8 cellular contexts compared by ENCODE assay signal in the genomic region with DNA sequence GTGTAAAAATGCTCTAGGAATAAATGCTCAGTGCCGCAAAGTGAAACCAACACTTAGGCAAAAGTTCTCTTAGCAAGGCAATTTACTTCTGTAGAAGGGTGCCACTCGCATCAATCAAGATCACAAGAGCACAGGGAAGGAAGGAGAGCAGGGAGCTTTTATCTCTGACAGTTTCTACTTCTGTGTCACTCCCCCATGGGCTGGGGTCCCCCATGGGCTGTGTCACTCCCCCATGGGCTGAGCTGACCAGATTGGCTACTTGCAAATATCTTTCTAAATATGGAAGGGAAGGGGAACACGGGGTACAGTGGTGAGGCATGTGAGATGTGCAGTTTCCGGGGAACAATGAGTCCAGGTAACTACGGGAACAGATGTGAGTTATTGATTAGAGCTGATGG. TPM values are rescaled to one million over a fixed set of nuclear protein-coding genes. Genes with fewer than 3 reads are reported as not detected.
DNase-seq lines count a peak whose midpoint lies in the region; ATAC-seq, FAIRE-seq and TF ChIP-seq lines count a peak whose summit lies in the region.

No MANE protein-coding gene starts in this region.

- H3K4me3 ChIP-seq in astrocyte of the spinal cord (ENCODE audit: low read depth, low read length) (peak overlapping the region; percentile 46), mononuclear cell (ENCODE audit: low read length) (peak overlapping the region; percentile 45)

- H3K9me3 Mint-ChIP-seq in activated CD4-positive, alpha-beta T cell treated with anti-CD3 and anti-CD28 coated beads, Interleukin-2, amount 10 ng/mL, durations not matched to agents 24 days and 14 days = no peaks in the 10 kb centered on the region

- H3K4me1 ChIP-seq in mononuclear cell (ENCODE audit: insufficient read depth, low read length) = peaks cover 12% of the 10 kb centered on the region

- ATAC-seq in HG03175 (IDR thresholded peaks at IDR 0.05; ENCODE audit: unreplicated experiment) = peak; percentile 29

- H3K4me1 Mint-ChIP-seq in activated CD4-positive, alpha-beta T cell treated with anti-CD3 and anti-CD28 coated beads, Interleukin-2, amount 10 ng/mL, durations not matched to agents 24 days and 14 days = peaks cover 10% of the 10 kb centered on the region

- H3K9me3 ChIP-seq in mononuclear cell (ENCODE audit: low read depth, low read length) = no peaks in the 10 kb centered on the region

- H3K4me3 Mint-ChIP-seq in activated CD4-positive, alpha-beta T cell treated with anti-CD3 and anti-CD28 coated beads, Interleukin-2, amount 10 ng/mL, durations not matched to agents 24 days and 14 days = peak overlapping the region; percentile 92

- H3K27me3 ChIP-seq in mononuclear cell (ENCODE audit: insufficient read depth, low read length) = peaks cover 12% of the 10 kb centered on the region

- DNase-seq in activated CD4-positive, alpha-beta T cell treated with anti-CD3 and anti-CD28 coated beads, Interleukin-2, amount 10 ng/mL, durations not matched to agents 24 days and 14 days = peak; percentile 69
- no peak for DNase-seq in activated CD4-positive, alpha-beta T cell treated with anti-CD3 and anti-CD28 coated beads, Interleukin-2, amount 50 U/mL, for 1 hour
- DNase-seq in astrocyte of the spinal cord (ENCODE audit: low read depth, low spot score) = no peak
- DNase-seq in frontal cortex (ENCODE audit: low spot score in 2 of 2) = no peak
- no peak for DNase-seq in DMS 273 (lab: John Stamatoyannopoulos, UW; ENCODE audit: unreplicated experiment)
- DNase-seq in NCI-H69 (lab: John Stamatoyannopoulos, UW) = no peak

- H3K27ac Mint-ChIP-seq in activated CD4-positive, alpha-beta T cell treated with anti-CD3 and anti-CD28 coated beads, Interleukin-2, amount 10 ng/mL, durations not matched to agents 24 days and 14 days = no peak overlapping the region

- no peaks in the 10 kb centered on the region for H3K36me3 Mint-ChIP-seq in activated CD4-positive, alpha-beta T cell treated with anti-CD3 and anti-CD28 coated beads, Interleukin-2, amount 10 ng/mL, durations not matched to agents 24 days and 14 days (ENCODE audit: low read depth)

- peaks cover 29% of the 10 kb centered on the region for H3K27me3 Mint-ChIP-seq in activated CD4-positive, alpha-beta T cell treated with anti-CD3 and anti-CD28 coated beads, Interleukin-2, amount 10 ng/mL, durations not matched to agents 24 days and 14 days

- TF ChIP-seq CTCF in astrocyte of the spinal cord (IDR thresholded peaks at IDR 0.05; ENCODE audit: low read depth, low read length) = no peak

- intact Hi-C loops in activated CD4-positive, alpha-beta T cell treated with anti-CD3 and anti-CD28 coated beads, Interleukin-2, amount 10 ng/mL, durations not matched to agents 24 days and 14 days (cut with micrococcal nuclease) = loop anchor here (10.0 kb wide), 1 partner anchor 1174 kb away; the partner anchor contains the start of gene OR51D1

- FAIRE-seq in frontal cortex (lab: Jason Lieb, UNC) = no peak

- in situ Hi-C loops in astrocyte of the spinal cord (cut with HindIII; ENCODE audit: low sequenced_read_pairs) = no loop called here

RNA-seq across cellular contexts. Expression of gene OR52N2, which starts 0.4 kb away (rescaled TPM):
- total RNA-seq in activated CD4-positive, alpha-beta T cell treated with anti-CD3 and anti-CD28 coated beads, Interleukin-2, amount 10 ng/mL, durations not matched to agents 24 days and 14 days = not detected in 2 replicates
- total RNA-seq in mononuclear cell = not detected
- not detected for total RNA-seq in frontal cortex

RNA-seq across cellular contexts. Expression of gene OR52N1, which starts 18.1 kb away (rescaled TPM):
- total RNA-seq in activated CD4-positive, alpha-beta T cell treated with anti-CD3 and anti-CD28 coated beads, Interleukin-2, amount 10 ng/mL, durations not matched to agents 24 days and 14 days = not detected in 2 replicates
- total RNA-seq in mononuclear cell (not detected), frontal cortex (not detected)

RNA-seq across cellular contexts. Expression of gene OR52N5, which starts 26.0 kb away (rescaled TPM):
- total RNA-seq in activated CD4-positive, alpha-beta T cell treated with anti-CD3 and anti-CD28 coated beads, Interleukin-2, amount 10 ng/mL, durations not matched to agents 24 days and 14 days = not detected in 2 replicates
- not detected for total RNA-seq in mononuclear cell
- total RNA-seq in frontal cortex = not detected

RNA-seq across cellular contexts. Expression of gene OR52E6, which starts 32.6 kb away (rescaled TPM):
- total RNA-seq in activated CD4-positive, alpha-beta T cell treated with anti-CD3 and anti-CD28 coated beads, Interleukin-2, amount 10 ng/mL, durations not matched to agents 24 days and 14 days = not detected in 2 replicates
- total RNA-seq in mononuclear cell (not detected), frontal cortex (not detected)

RNA-seq across cellular contexts. Expression of gene OR52E8, which starts 48.4 kb away (rescaled TPM):
- total RNA-seq in activated CD4-positive, alpha-beta T cell treated with anti-CD3 and anti-CD28 coated beads, Interleukin-2, amount 10 ng/mL, durations not matched to agents 24 days and 14 days = not detected in 2 replicates
- not detected for total RNA-seq in mononuclear cell
- total RNA-seq in frontal cortex = not detected
